Comparison of ENCODE assay signal across 25 cellular contexts in genomic region chr14:106347291-106347778, GRCh38.
DNase-seq lines count a peak whose midpoint lies in the region; ATAC-seq, FAIRE-seq and TF ChIP-seq lines count a peak whose summit lies in the region.
"Had no signal": no experiment of that assay in that cellular context is flagged by ENCODE, and none has a peak within 500 bp of the region (broad histone marks: within the 10 kb centered on the region; RNA-seq: fewer than 3 reads in every experiment).

No MANE protein-coding gene starts in this region.

- no peaks in the 10 kb centered on the region for H3K79me2 ChIP-seq in OCI-LY1 (ENCODE audit: insufficient read depth, low read length)

- H3K27ac ChIP-seq in A549 (no peak overlapping the region), OCI-LY1 (ENCODE audit: low read depth, low read length, poor library complexity, severe bottlenecking) (peak overlapping the region; percentile 2)
- H3K27ac ChIP-seq: RWPE1 had no signal

- H3K9me2 ChIP-seq in OCI-LY1 (ENCODE audit: low read depth, low read length), result no peaks in the 10 kb centered on the region

- no peak for TF ChIP-seq POLR2A in A549 (IDR thresholded peaks at IDR 0.05; ENCODE audit: low read length)

- H3K9ac ChIP-seq in OCI-LY1 (ENCODE audit: low read length), result no peak overlapping the region; the same call in 1 of the 2 replicates

- no peak for TF ChIP-seq EP300 in A549 (IDR thresholded peaks at IDR 0.05)

- H3K4me2 ChIP-seq in A549 (no peak overlapping the region), OCI-LY1 (ENCODE audit: low read length) (peak overlapping the region; percentile 54; the same call in 1 of the 2 replicates)

- 4% methylated on average over 4 of the region's 4 CpGs for WGBS in A549 (ENCODE audit: missing lambda C conversion rate)

- H3K27me3 ChIP-seq in OCI-LY1 (ENCODE audit: insufficient read depth, low read length), result no peaks in the 10 kb centered on the region

- CTCF ChIA-PET in A549 (lab: Yijun Ruan, JAX), result interaction anchor here (1.1 to 1.6 kb wide), 5 partner anchors 20 to 120 kb away, joined by 3 to 5 read pairs (median 4); no protein-coding TSS in a partner anchor

- no peak for ATAC-seq in A549
- no peak for ATAC-seq in GM21526 (IDR thresholded peaks at IDR 0.05; ENCODE audit: low FRiP score, unreplicated experiment)

- TF ChIP-seq RAD21 in A549 (conservative IDR thresholded peaks at IDR 0.05 in 1 of 2, IDR thresholded peaks at IDR 0.05 in 1 of 2), result no peak

- H3K4me3 ChIP-seq in A549, result no peak overlapping the region
- H3K4me3 ChIP-seq in GM08714 (ENCODE audit: low read length), result peak overlapping the region; percentile 20; the same call in 1 of the 2 replicates
- peak overlapping the region; percentile 56 for H3K4me3 ChIP-seq in OCI-LY1 (ENCODE audit: low read depth, low read length, poor library complexity, severe bottlenecking)

- DNase-seq in A549 (ENCODE audit: low read depth in 1 of 2, low spot score in 1 of 2) (no peak), islet precursor cell (peak; percentile 57), Ammon's horn (ENCODE audit: low spot score) (no peak), NK-92 (lab: John Stamatoyannopoulos, UW; ENCODE audit: unreplicated experiment) (no peak)
- DNase-seq in central memory CD4-positive, alpha-beta T cell, result no peak
- DNase-seq: C1 segment of cervical spinal cord; CD4-positive, alpha-beta memory T cell; COR-L47; DMS 273 treated with DMSO at 0.1 percent for 48 hours; DMS79; HCEC 1CT; NCI-H1092 treated with DMSO at 0.1 percent for 48 hours; NCI-H1436; NCI-H187; NCI-H524; NCI-H774; NK-92 treated with Interleukin-12 subunit alpha and Interleukin-12 subunit beta, amount 100 ng/mL, for 24 hours; SHP77 treated with DMSO at 0.1 percent for 48 hours; T-helper 1 cell had no signal

- FAIRE-seq in A549 (lab: Jason Lieb, UNC), result peak; percentile 92
- FAIRE-seq: GM18507, H1 had no signal

- POLR2A ChIA-PET in A549 (lab: Yijun Ruan, JAX), result no interaction called here

- H3K36me3 ChIP-seq in OCI-LY1 (ENCODE audit: insufficient read depth, low read length), result peaks cover 23% of the 10 kb centered on the region; the same call in 1 of the 2 replicates

- H3K4me1 ChIP-seq in A549, result no peaks in the 10 kb centered on the region
- peaks cover 69% of the 10 kb centered on the region for H3K4me1 ChIP-seq in OCI-LY1 (ENCODE audit: insufficient read depth, low read length, severe bottlenecking)

- no peaks in the 10 kb centered on the region for H4K20me1 ChIP-seq in OCI-LY1 (ENCODE audit: insufficient read depth, low read length)

- no peak for TF ChIP-seq CTCF in A549 (IDR thresholded peaks at IDR 0.05)
- TF ChIP-seq CTCF in OCI-LY1 (IDR thresholded peaks at IDR 0.05; ENCODE audit: low read length), result no peak; the same call in 1 of the 2 replicates

- H2AFZ ChIP-seq in OCI-LY1 (ENCODE audit: low read length), result no peak overlapping the region

- no peaks in the 10 kb centered on the region for H3F3A ChIP-seq in OCI-LY1 (ENCODE audit: insufficient read depth, low read length)

- H3K9me3 ChIP-seq in A549 (no peaks in the 10 kb centered on the region), OCI-LY1 (ENCODE audit: low read length) (no peaks in the 10 kb centered on the region)

TF ChIP-seq in A549, 52 proteins besides CTCF, POLR2A, EP300 and RAD21:
- TF ChIP-seq E2F6 (IDR thresholded peaks at IDR 0.05; ENCODE audit: borderline replicate concordance, low read depth) (no peak), FOSB (CRISPR knock-in tag; IDR thresholded peaks at IDR 0.05) (no peak), CBX2 (IDR thresholded peaks at IDR 0.05; ENCODE audit: borderline replicate concordance, low read depth) (no peak), RFX5 (IDR thresholded peaks at IDR 0.05) (no peak), ZC3H11A (IDR thresholded peaks at IDR 0.05) (no peak), JUNB (IDR thresholded peaks at IDR 0.05) (no peak), PHF8 (IDR thresholded peaks at IDR 0.05; ENCODE audit: borderline replicate concordance, low read depth) (no peak), TP53 (CRISPR knock-in tag; IDR thresholded peaks at IDR 0.05) (no peak), ZNF302 (CRISPR knock-in tag; IDR thresholded peaks at IDR 0.05) (no peak), ZSCAN20 (CRISPR knock-in tag; IDR thresholded peaks at IDR 0.05) (no peak), CHD2 (IDR thresholded peaks at IDR 0.05; ENCODE audit: low read length, partially characterized antibody) (no peak), MYC (IDR thresholded peaks at IDR 0.05; ENCODE audit: borderline replicate concordance, low read length) (no peak), FOSL2 (IDR thresholded peaks at IDR 0.05) (no peak), FOSL2 (CRISPR knock-in tag; IDR thresholded peaks at IDR 0.05) (no peak), SMC3 (IDR thresholded peaks at IDR 0.05) (no peak), CEBPB (IDR thresholded peaks at IDR 0.05) (no peak), RARB (CRISPR knock-in tag; IDR thresholded peaks at IDR 0.05) (no peak), EHMT2 (IDR thresholded peaks at IDR 0.05; ENCODE audit: low read depth) (no peak), BHLHE40 (IDR thresholded peaks at IDR 0.05; ENCODE audit: low read depth, low read length) (no peak)
TF ChIP-seq in A549: peak in this region for 0.
